In the genomic region with DNA sequence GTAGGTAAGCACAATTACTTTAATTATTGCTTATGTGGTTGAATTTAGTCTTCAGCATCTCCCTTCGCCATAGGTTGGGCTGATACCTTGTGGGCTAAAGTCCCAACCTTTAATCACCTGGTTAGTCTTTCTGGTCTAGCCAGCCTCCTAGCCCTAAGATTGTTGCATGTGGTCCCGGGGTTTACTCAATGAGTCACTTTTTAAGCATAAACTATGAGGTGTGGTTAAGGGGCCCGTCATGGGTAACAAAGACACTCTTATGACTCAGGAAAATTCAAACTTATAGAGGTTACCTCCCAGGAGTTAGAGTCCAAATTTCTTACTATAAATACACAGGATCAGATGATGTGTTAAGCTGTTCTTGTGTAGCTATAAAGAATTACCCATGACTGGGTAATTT, we compare ENCODE assay signal across 14 cellular contexts.
DNase-seq lines count a peak whose midpoint lies in the region; TF ChIP-seq lines count a peak whose summit lies in the region.
"Had no signal": no experiment of that assay in that cellular context is flagged by ENCODE, and none has a peak within 500 bp of the region (broad histone marks: within the 10 kb centered on the region; RNA-seq: fewer than 3 reads in every experiment).

No MANE protein-coding gene starts in this region.

- H3K9me3 ChIP-seq in esophagus (ENCODE audit: control insufficient read depth in 2 of 2, insufficient read depth in 1 of 2, low read depth in 1 of 2, low read length in 1 of 2) = no peaks in the 10 kb centered on the region

- H2AFZ ChIP-seq in KMS-11 (ENCODE audit: low read depth) = peak overlapping the region; percentile 58; the same call in 1 of the 2 replicates

- no peaks in the 10 kb centered on the region for H3K36me3 ChIP-seq in KMS-11 (ENCODE audit: insufficient read depth)
- no peaks in the 10 kb centered on the region for H3K36me3 ChIP-seq in esophagus (ENCODE audit: control insufficient read depth in 2 of 2, insufficient read depth in 2 of 2, low read length in 1 of 2)

- no peak overlapping the region for H3K4me3 Mint-ChIP-seq in activated T-helper 1 cell treated with anti-CD3 and anti-CD28 coated beads, Interleukin-12 subunit alpha, Interleukin-12 subunit beta, Interleukin-2, Interleukin-4 antibody, amounts not matched to agents 30 ng/mL and 10 ng/mL and 1 ng/mL, durations not matched to agents 14 hours and 24 hours and 36 hours
- H3K4me3 Mint-ChIP-seq: CD4-positive, alpha-beta T cell; central memory CD8-positive, alpha-beta T cell; immature natural killer cell had no signal

- intact Hi-C loops in lower leg skin (cut with DNase I; ENCODE audit: low total_unique reads) = no loop called here
- intact Hi-C loops in activated T-helper 1 cell treated with anti-CD3 and anti-CD28 coated beads, Interleukin-12 subunit alpha, Interleukin-12 subunit beta, Interleukin-2, Interleukin-4 antibody, amounts not matched to agents 30 ng/mL and 10 ng/mL and 1 ng/mL, durations not matched to agents 14 hours and 24 hours and 36 hours (cut with micrococcal nuclease) = no loop called here

- TF ChIP-seq POLR2A in lower leg skin (IDR thresholded peaks at IDR 0.05) = no peak

- H3K27me3 ChIP-seq in KMS-11 (ENCODE audit: insufficient read depth, low read depth) = no peaks in the 10 kb centered on the region
- no peaks in the 10 kb centered on the region for H3K27me3 ChIP-seq in esophagus (ENCODE audit: control insufficient read depth in 1 of 2, insufficient read depth in 2 of 2, low read length in 2 of 2)

- H3K4me3 ChIP-seq in GM12865 (ENCODE audit: low read depth, low read length) (no peak overlapping the region), KMS-11 (IDR thresholded peaks at IDR 0.05; ENCODE audit: insufficient read depth, low read depth, low read length) (peak overlapping the region; percentile 63), esophagus (ENCODE audit: low read depth in 1 of 2, low read length in 2 of 2) (no peak overlapping the region), lower leg skin (ENCODE audit: low read depth, poor library complexity, severe bottlenecking) (no peak overlapping the region)
- H3K4me3 ChIP-seq: skin epidermis had no signal

- peak; percentile 58 for DNase-seq in GM12865 (ENCODE audit: low read depth)
- peak; percentile 86 for DNase-seq in HCEC 1CT
- no peak for DNase-seq in lower leg skin (ENCODE audit: low spot score in 2 of 2)
- DNase-seq in activated T-helper 1 cell treated with anti-CD3 and anti-CD28 coated beads, Interleukin-12 subunit alpha, Interleukin-12 subunit beta, Interleukin-2, Interleukin-4 antibody, amounts not matched to agents 30 ng/mL and 10 ng/mL and 1 ng/mL, durations not matched to agents 14 hours and 24 hours and 36 hours (ENCODE audit: low spot score) = no peak
- no peak for DNase-seq in stimulated activated CD4-positive, alpha-beta T cell treated with anti-CD3 and anti-CD28 coated beads, Interleukin-2, amount 100 ng/mL, for 48 hours
- DNase-seq in NCI-H82 (lab: John Stamatoyannopoulos, UW) = no peak
- DNase-seq: activated CD4-positive, alpha-beta T cell treated with anti-CD3 and anti-CD28 coated beads for 1 hour; CD4-positive, alpha-beta T cell; immature natural killer cell; NCI-H146 had no signal

- H3K4me1 ChIP-seq in KMS-11 (ENCODE audit: low read depth, poor library complexity, severe bottlenecking) = peaks cover 85% of the 10 kb centered on the region
- peaks cover 0 to 2% of the 10 kb centered on the region in 2 donors for H3K4me1 ChIP-seq in esophagus (ENCODE audit: control insufficient read depth in 2 of 2, insufficient read depth in 2 of 2, low read length in 1 of 2)

- 47 to 55% methylated on average over 3 of the region's 3 CpGs for WGBS in esophagus, 2 donors
- WGBS in lower leg skin, 2 donors = 49 to 54% methylated on average over 3 of the region's 3 CpGs

- no peaks in the 10 kb centered on the region for H3K36me3 Mint-ChIP-seq in activated T-helper 1 cell treated with anti-CD3 and anti-CD28 coated beads, Interleukin-12 subunit alpha, Interleukin-12 subunit beta, Interleukin-2, Interleukin-4 antibody, amounts not matched to agents 30 ng/mL and 10 ng/mL and 1 ng/mL, durations not matched to agents 14 hours and 24 hours and 36 hours (ENCODE audit: low read depth)
- H3K36me3 Mint-ChIP-seq: immature natural killer cell had no signal

- no peaks in the 10 kb centered on the region for H4K20me1 ChIP-seq in KMS-11 (ENCODE audit: insufficient read depth)

- no peaks in the 10 kb centered on the region for H3K79me2 ChIP-seq in KMS-11 (ENCODE audit: insufficient read depth, low read depth)

- H3K9me3 Mint-ChIP-seq in activated T-helper 1 cell treated with anti-CD3 and anti-CD28 coated beads, Interleukin-12 subunit alpha, Interleukin-12 subunit beta, Interleukin-2, Interleukin-4 antibody, amounts not matched to agents 30 ng/mL and 10 ng/mL and 1 ng/mL, durations not matched to agents 14 hours and 24 hours and 36 hours = peaks cover 8% of the 10 kb centered on the region

- no peak for TF ChIP-seq CTCF in GM12865 (IDR thresholded peaks at IDR 0.05; ENCODE audit: insufficient read depth, low read depth, low read length, missing control alignments)
- no peak for TF ChIP-seq CTCF in KMS-11 (conservative IDR thresholded peaks at IDR 0.05; ENCODE audit: low read depth, low read length)
- no peak for TF ChIP-seq CTCF in lower leg skin (IDR thresholded peaks at IDR 0.05)

- peak overlapping the region; percentile 81 for H3K4me2 ChIP-seq in KMS-11

- H3K9ac ChIP-seq in KMS-11 = no peak overlapping the region; the same call in 1 of the 2 replicates

- H3K27ac Mint-ChIP-seq in activated T-helper 1 cell treated with anti-CD3 and anti-CD28 coated beads, Interleukin-12 subunit alpha, Interleukin-12 subunit beta, Interleukin-2, Interleukin-4 antibody, amounts not matched to agents 30 ng/mL and 10 ng/mL and 1 ng/mL, durations not matched to agents 14 hours and 24 hours and 36 hours = no peak overlapping the region
- H3K27ac Mint-ChIP-seq: CD4-positive, alpha-beta T cell; immature natural killer cell had no signal

- no peaks in the 10 kb centered on the region for H3K4me1 Mint-ChIP-seq in activated T-helper 1 cell treated with anti-CD3 and anti-CD28 coated beads, Interleukin-12 subunit alpha, Interleukin-12 subunit beta, Interleukin-2, Interleukin-4 antibody, amounts not matched to agents 30 ng/mL and 10 ng/mL and 1 ng/mL, durations not matched to agents 14 hours and 24 hours and 36 hours (ENCODE audit: low read depth)
- H3K4me1 Mint-ChIP-seq: central memory CD8-positive, alpha-beta T cell; immature natural killer cell had no signal

- H3K27ac ChIP-seq in KMS-11 (peak overlapping the region; percentile 54), esophagus (ENCODE audit: low read depth in 2 of 2, low read length in 1 of 2) (peak overlapping the region; percentile 88 to 89)

- no peaks in the 10 kb centered on the region for H3K27me3 Mint-ChIP-seq in activated T-helper 1 cell treated with anti-CD3 and anti-CD28 coated beads, Interleukin-12 subunit alpha, Interleukin-12 subunit beta, Interleukin-2, Interleukin-4 antibody, amounts not matched to agents 30 ng/mL and 10 ng/mL and 1 ng/mL, durations not matched to agents 14 hours and 24 hours and 36 hours (ENCODE audit: insufficient read depth)
- H3K27me3 Mint-ChIP-seq: CD4-positive, alpha-beta T cell; central memory CD8-positive, alpha-beta T cell had no signal

Comparison
In these comparisons a context has a peak if more than half of its experiments do, and no peak if none do; other contexts are left out.
1. DNase-seq: peak in GM12865 (single experiment) and HCEC 1CT (single experiment); none in lower leg skin (0 of 2), activated T-helper 1 cell treated with anti-CD3 and anti-CD28 coated beads, Interleukin-12 subunit alpha, Interleukin-12 subunit beta, Interleukin-2, Interleukin-4 antibody, amounts not matched to agents 30 ng/mL and 10 ng/mL and 1 ng/mL, durations not matched to agents 14 hours and 24 hours and 36 hours (single experiment), stimulated activated CD4-positive, alpha-beta T cell treated with anti-CD3 and anti-CD28 coated beads, Interleukin-2, amount 100 ng/mL, for 48 hours (0 of 2) and NCI-H82 (single experiment).